ENCODE assay signal across 27 cellular contexts in genomic region chr7:38565289-38565688, GRCh38.
"Had no signal": no experiment of that assay in that cellular context is flagged by ENCODE, and none has a peak within 500 bp of the region (broad histone marks: within the 10 kb centered on the region; RNA-seq: fewer than 3 reads in every experiment).

No MANE protein-coding gene starts in this region.

- H3K4me1 Mint-ChIP-seq: activated B cell treated with CpG ODN at 0.5 μM for 24 hours; activated CD4-positive, alpha-beta T cell treated with anti-CD3 and anti-CD28 coated beads, Interleukin-2, amount 10 ng/mL, durations not matched to agents 24 days and 14 days; activated CD8-positive, alpha-beta memory T cell treated with anti-CD3 and anti-CD28 coated beads, Interleukin-2, amount 10 ng/mL, durations not matched to agents 7 days and 5 days; activated naive CD4-positive, alpha-beta T cell treated with anti-CD3 and anti-CD28 coated beads, Interleukin-2, amount 50 U/mL, for 24 hours had no signal

- H3K9me3 Mint-ChIP-seq: activated B cell treated with CpG ODN at 0.5 μM for 24 hours; activated CD4-positive, alpha-beta T cell treated with anti-CD3 and anti-CD28 coated beads, Interleukin-2, amount 10 ng/mL, durations not matched to agents 24 days and 14 days; activated naive CD4-positive, alpha-beta T cell treated with anti-CD3 and anti-CD28 coated beads, Interleukin-2, amount 50 U/mL, for 24 hours; activated T-cell treated with anti-CD3 and anti-CD28 coated beads, Interleukin-2, amount 50 U/mL, for 24 hours; activated T-helper 1 cell treated with anti-CD3 and anti-CD28 coated beads, Interleukin-12 subunit alpha, Interleukin-12 subunit beta, Interleukin-2, Interleukin-4 antibody, amounts not matched to agents 30 ng/mL and 10 ng/mL and 1 ng/mL, durations not matched to agents 14 hours and 24 hours and 36 hours; T-helper 1 cell treated with Interleukin-12 subunit alpha and Interleukin-12 subunit beta and Interleukin-4 antibody, amounts not matched to agents 30 μg/mL and 1 μg/mL, for 36 hours had no signal

- FAIRE-seq: bronchial epithelial cell, RCC 7860 had no signal

- H3K27me3 Mint-ChIP-seq: activated CD4-positive, alpha-beta T cell treated with anti-CD3 and anti-CD28 coated beads, Interleukin-2, amount 10 ng/mL, durations not matched to agents 24 days and 14 days had no signal

- H3K4me3 Mint-ChIP-seq: activated B cell treated with CpG ODN at 0.5 μM for 24 hours; activated CD4-positive, alpha-beta T cell treated with anti-CD3 and anti-CD28 coated beads, Interleukin-2, amount 10 ng/mL, durations not matched to agents 24 days and 14 days; activated CD8-positive, alpha-beta memory T cell treated with anti-CD3 and anti-CD28 coated beads, Interleukin-2, amount 10 ng/mL, durations not matched to agents 7 days and 5 days; activated naive CD4-positive, alpha-beta T cell treated with anti-CD3 and anti-CD28 coated beads, Interleukin-2, amount 50 U/mL, for 24 hours; activated T-cell treated with anti-CD3 and anti-CD28 coated beads, Interleukin-2, amount 50 U/mL, for 24 hours; activated T-helper 1 cell treated with anti-CD3 and anti-CD28 coated beads, Interleukin-12 subunit alpha, Interleukin-12 subunit beta, Interleukin-2, Interleukin-4 antibody, amounts not matched to agents 30 ng/mL and 10 ng/mL and 1 ng/mL, durations not matched to agents 14 hours and 24 hours and 36 hours; T-helper 1 cell treated with Interleukin-12 subunit alpha and Interleukin-12 subunit beta and Interleukin-4 antibody, amounts not matched to agents 30 μg/mL and 1 μg/mL, for 36 hours had no signal

- DNase-seq: activated B cell treated with CpG ODN at 0.5 μM for 24 hours; activated CD4-positive, alpha-beta T cell treated with anti-CD3 and anti-CD28 coated beads for 1 hour; activated CD4-positive, alpha-beta T cell treated with anti-CD3 and anti-CD28 coated beads, Interleukin-2, amount 10 ng/mL, durations not matched to agents 24 days and 14 days; activated CD4-positive, alpha-beta T cell treated with anti-CD3 and anti-CD28 coated beads, Interleukin-2, amount 50 U/mL, for 48 hours; activated CD8-positive, alpha-beta memory T cell treated with anti-CD3 and anti-CD28 coated beads, Interleukin-2, amount 10 ng/mL, durations not matched to agents 7 days and 5 days; activated effector memory CD4-positive, alpha-beta T cell treated with Interleukin-2 at 50 U/mL for 16 hours; activated naive CD4-positive, alpha-beta T cell; activated T-cell treated with anti-CD3 and anti-CD28 coated beads, Interleukin-2, amount 50 U/mL, for 24 hours; aorta; body of pancreas; central memory CD4-positive, alpha-beta T cell; MG63; MV-4-11; NCI-H1092 treated with DMSO at 0.1 percent for 48 hours; NCI-H1436 treated with DMSO at 0.1 percent for 48 hours; NCI-H187; NCI-H2081; NCI-H2171 treated with DMSO at 0.1 percent for 48 hours; NCI-H226; NCI-H774; PC-3; SHP77 had no signal

- ATAC-seq: activated CD8-positive, alpha-beta memory T cell treated with anti-CD3 and anti-CD28 coated beads, Interleukin-2, amount 10 ng/mL, durations not matched to agents 7 days and 5 days; body of pancreas; PC-3 had no signal

- H3K36me3 Mint-ChIP-seq: activated CD8-positive, alpha-beta memory T cell treated with anti-CD3 and anti-CD28 coated beads, Interleukin-2, amount 10 ng/mL, durations not matched to agents 7 days and 5 days; activated naive CD4-positive, alpha-beta T cell treated with anti-CD3 and anti-CD28 coated beads, Interleukin-2, amount 50 U/mL, for 24 hours had no signal

- H3K27ac Mint-ChIP-seq: activated B cell treated with CpG ODN at 0.5 μM for 24 hours; activated CD4-positive, alpha-beta T cell treated with anti-CD3 and anti-CD28 coated beads, Interleukin-2, amount 10 ng/mL, durations not matched to agents 24 days and 14 days; activated CD8-positive, alpha-beta memory T cell treated with anti-CD3 and anti-CD28 coated beads, Interleukin-2, amount 10 ng/mL, durations not matched to agents 7 days and 5 days; activated naive CD4-positive, alpha-beta T cell treated with anti-CD3 and anti-CD28 coated beads, Interleukin-2, amount 50 U/mL, for 24 hours; activated T-cell treated with anti-CD3 and anti-CD28 coated beads, Interleukin-2, amount 50 U/mL, for 24 hours; activated T-helper 1 cell treated with anti-CD3 and anti-CD28 coated beads, Interleukin-12 subunit alpha, Interleukin-12 subunit beta, Interleukin-2, Interleukin-4 antibody, amounts not matched to agents 30 ng/mL and 10 ng/mL and 1 ng/mL, durations not matched to agents 14 hours and 24 hours and 36 hours; T-helper 1 cell treated with Interleukin-12 subunit alpha and Interleukin-12 subunit beta and Interleukin-4 antibody, amounts not matched to agents 30 μg/mL and 1 μg/mL, for 36 hours had no signal
